9 cellular contexts compared by ENCODE assay signal in genomic region chr12:53999596-54000104, GRCh38. TPM values are rescaled to one million over a fixed set of nuclear protein-coding genes. Genes with fewer than 3 reads are reported as not detected.
A peak's percentile ranks its signal among the peaks of the same experiment; 100 is the strongest.
DNase-seq lines count a peak whose midpoint lies in the region; ATAC-seq and TF ChIP-seq lines count a peak whose summit lies in the region.
"Had no signal": no experiment of that assay in that cellular context is flagged by ENCODE, and none has a peak within 500 bp of the region (broad histone marks: within the 10 kb centered on the region; RNA-seq: fewer than 3 reads in every experiment).

No MANE protein-coding gene starts in this region.

- peak overlapping the region; percentile 98 for H3K27ac ChIP-seq in suprapubic skin

- ATAC-seq in Right ventricle myocardium inferior (no peak), left ventricle myocardium superior (no peak), GM18868 (IDR thresholded peaks at IDR 0.05; ENCODE audit: unreplicated experiment) (no peak), HG03159 (IDR thresholded peaks at IDR 0.05; ENCODE audit: unreplicated experiment) (no peak)

- TF ChIP-seq POLR2A in suprapubic skin (IDR thresholded peaks at IDR 0.05) = no peak

- intact Hi-C loops in Right ventricle myocardium inferior (cut with DNase I) (loop anchor here (10.0 kb wide), 1 partner anchor 365 kb away; the partner anchor contains the start of gene GPR84), left ventricle myocardium superior (cut with micrococcal nuclease) (no loop called here)

- 1% methylated on average over 33 of the region's 34 CpGs for WGBS in suprapubic skin

- peak; percentile 35 for DNase-seq in Right ventricle myocardium inferior (ENCODE audit: missing footprints)
- no peak for DNase-seq in left ventricle myocardium superior
- peak; percentile 58 for DNase-seq in NCI-H82 treated with DMSO at 0.1 percent for 48 hours (lab: John Stamatoyannopoulos, UW; ENCODE audit: unreplicated experiment)
- DNase-seq in fibroblast of pulmonary artery (ENCODE audit: low read depth) = peak; percentile 24
- DNase-seq in suprapubic skin (ENCODE audit: low spot score in 2 of 2) = peak in 1 of 2 donors; percentile 87
- DNase-seq in GM13977 (ENCODE audit: low spot score) = no peak

- H3K4me3 ChIP-seq in fibroblast of pulmonary artery (replicated peaks; ENCODE audit: low read depth, low read length) (peak overlapping the region; percentile 34), suprapubic skin (peak overlapping the region; percentile 67)

- H3K4me1 ChIP-seq in suprapubic skin = peaks cover 65% of the 10 kb centered on the region

- H3K36me3 ChIP-seq in suprapubic skin = no peaks in the 10 kb centered on the region

- in situ Hi-C loops in GM13977 (cut with MboI; ENCODE audit: low pct_unique_long_range_greater_than_20kb, low sequenced_read_pairs, unreplicated experiment) = loop anchor here (25.0 kb wide), 1 partner anchor 363 kb away; the partner anchor contains the start of gene GPR84

- no peaks in the 10 kb centered on the region for H3K9me3 ChIP-seq in suprapubic skin

- no peak for TF ChIP-seq EP300 in suprapubic skin (IDR thresholded peaks at IDR 0.05)

- peaks cover 9% of the 10 kb centered on the region for H3K27me3 ChIP-seq in suprapubic skin

- no peak for TF ChIP-seq CTCF in fibroblast of pulmonary artery (IDR thresholded peaks at IDR 0.05; ENCODE audit: low read length, missing control alignments)
- TF ChIP-seq CTCF in suprapubic skin (IDR thresholded peaks at IDR 0.05) = no peak
- TF ChIP-seq CTCF in GM13977 (IDR thresholded peaks at IDR 0.05; ENCODE audit: extremely low read depth, insufficient read depth, missing control alignments) = no peak

RNA-seq across cellular contexts. Expression of gene HOXC9, which starts 0.3 kb away (rescaled TPM):
- total RNA-seq in Right ventricle myocardium inferior (not detected), left ventricle myocardium superior (not detected), suprapubic skin (10 to 100 TPM in 1 of 4 donors, 1 to 10 TPM in 3; 4.9 to 12.2 (median 6.1) TPM)
- total RNA-seq: bronchial epithelial cell had no signal

RNA-seq across cellular contexts. Expression of gene HOXC8, which starts 9.1 kb away (rescaled TPM):
- not detected for total RNA-seq in Right ventricle myocardium inferior
- total RNA-seq in left ventricle myocardium superior = not detected
- 1 to 10 TPM in 3 of 4 donors, under 1 TPM in 1; 0.23 to 8.4 (median 1.6) TPM for total RNA-seq in suprapubic skin
- total RNA-seq: bronchial epithelial cell had no signal

RNA-seq across cellular contexts. Expression of gene HOXC10, which starts 14.7 kb away (rescaled TPM):
- total RNA-seq in Right ventricle myocardium inferior (not detected), left ventricle myocardium superior (not detected), suprapubic skin (10 to 100 TPM in 3 of 4 donors, 1 to 10 TPM in 1; 8.8 to 24.7 (median 13.3) TPM)
- total RNA-seq: bronchial epithelial cell had no signal

RNA-seq across cellular contexts. Expression of gene HOTAIR, which starts 24.9 kb away (rescaled TPM):
- total RNA-seq in Right ventricle myocardium inferior = not detected
- not detected for total RNA-seq in left ventricle myocardium superior
- 10 to 100 TPM in 2 of 4 donors, 1 to 10 TPM in 2; 1.4 to 15.7 (median 10.7) TPM for total RNA-seq in suprapubic skin
- total RNA-seq: bronchial epithelial cell had no signal

RNA-seq across cellular contexts. Expression of gene HOXC11, which starts 26.7 kb away (rescaled TPM):
- not detected for total RNA-seq in Right ventricle myocardium inferior
- total RNA-seq in left ventricle myocardium superior = not detected
- 1 to 10 TPM; 3.1 to 3.7 (median 3.5) TPM for total RNA-seq in suprapubic skin
- total RNA-seq: bronchial epithelial cell had no signal

Comparison
In these comparisons a context has a peak if more than half of its experiments do, and no peak if none do; other contexts are left out.
1. DNase-seq: peak in Right ventricle myocardium inferior (single experiment), NCI-H82 treated with DMSO at 0.1 percent for 48 hours (single experiment) and fibroblast of pulmonary artery (single experiment); none in left ventricle myocardium superior (single experiment) and GM13977 (single experiment).